ENCODE assay signal across 8 cellular contexts in the genomic region with DNA sequence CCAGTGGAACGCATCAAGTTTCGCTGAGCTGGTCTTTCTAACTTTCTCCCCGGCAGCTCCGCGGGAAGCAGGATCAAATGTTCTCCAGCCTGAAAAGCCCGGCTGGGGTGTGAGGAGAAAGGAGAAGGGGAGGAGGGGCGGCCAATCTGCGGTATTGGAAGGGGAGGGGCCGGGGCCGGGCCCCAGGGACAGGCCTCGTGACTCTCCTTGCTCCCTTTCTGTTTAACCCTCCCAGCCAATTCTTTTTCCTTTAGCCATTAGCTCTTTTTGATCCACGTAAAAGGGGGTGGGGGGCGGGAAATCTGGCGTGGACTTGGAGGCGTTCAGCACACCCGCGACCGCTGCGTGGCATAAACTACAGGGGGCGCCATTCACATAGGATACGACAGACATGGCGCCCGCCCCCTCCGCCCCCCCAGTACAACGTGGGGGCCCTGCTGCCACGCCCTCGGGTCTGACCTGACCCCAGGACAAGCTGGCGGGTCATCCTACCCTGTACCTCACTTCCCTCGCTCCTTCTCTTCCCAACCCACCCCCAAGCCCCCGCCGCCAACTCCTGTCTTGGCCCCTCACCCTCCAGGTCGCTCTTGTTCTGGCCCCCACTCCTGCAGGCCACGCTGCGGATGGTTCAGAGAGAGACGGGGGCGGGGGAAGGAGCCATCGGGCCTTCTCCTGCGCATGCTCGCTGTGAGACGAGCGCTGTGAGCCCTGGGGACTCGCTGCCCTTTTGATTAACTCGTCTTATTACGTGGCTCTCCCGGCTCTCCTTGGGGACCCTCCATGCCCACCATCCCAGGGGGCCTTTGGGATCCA. TPM values are rescaled to one million over a fixed set of nuclear protein-coding genes. Genes with fewer than 3 reads are reported as not detected.
DNase-seq lines count a peak whose midpoint lies in the region; ATAC-seq, FAIRE-seq and TF ChIP-seq lines count a peak whose summit lies in the region.

No MANE protein-coding gene starts in this region.

- CTCF ChIA-PET in WTC11 (lab: Charles Lee) = interaction anchor here (0.5 to 2.9 kb wide), 59 partner anchors 8 to 1155 kb away, joined by 3 to 22 read pairs (median 3); partner anchors contain the start of genes CCDC167 and ZFAND3

- WGBS in smooth muscle cell (ENCODE audit: low lambda C conversion rate) = 2% methylated on average over 40 of the region's 45 CpGs

- H4K20me1 ChIP-seq in smooth muscle cell (ENCODE audit: low read depth) = no peaks in the 10 kb centered on the region

- peaks cover 16% of the 10 kb centered on the region for H3K4me1 Mint-ChIP-seq in WTC11

- no peaks in the 10 kb centered on the region for H3K36me3 ChIP-seq in smooth muscle cell (ENCODE audit: low read depth)

- peak overlapping the region; percentile 42 to 51 for H3K4me3 ChIP-seq in cardiac fibroblast (replicated peaks in 1 of 2; ENCODE audit: low read depth in 2 of 2, low read length in 2 of 2)
- H3K4me3 ChIP-seq in smooth muscle cell = peak overlapping the region; percentile 50

- TF ChIP-seq CTCF in WTC11 (IDR thresholded peaks at IDR 0.05) (peak; percentile 76), cardiac fibroblast (IDR thresholded peaks at IDR 0.05; ENCODE audit: low read depth, low read length) (peak; percentile 79), smooth muscle cell (IDR thresholded peaks at IDR 0.05; ENCODE audit: borderline replicate concordance, insufficient read depth, poor library complexity, severe bottlenecking) (peak; percentile 78)

- POLR2A ChIA-PET in WTC11 (lab: Charles Lee) = interaction anchor here (0.6 to 0.9 kb wide), 2 partner anchors 59 to 217 kb away, joined by 3 to 6 read pairs; no protein-coding TSS in a partner anchor

- H3K4me3 Mint-ChIP-seq in WTC11 = peak overlapping the region; percentile 72

- no peaks in the 10 kb centered on the region for H3K36me3 Mint-ChIP-seq in WTC11

- no peaks in the 10 kb centered on the region for H3K27me3 ChIP-seq in smooth muscle cell (ENCODE audit: low read depth)

- peak overlapping the region; percentile 83 for H3K4me2 ChIP-seq in smooth muscle cell

- no peaks in the 10 kb centered on the region for H3K79me2 ChIP-seq in smooth muscle cell (ENCODE audit: low read depth)

- no peak for DNase-seq in GM18507 (ENCODE audit: extremely low spot score, insufficient read length, low read depth)
- peak; percentile 58 for DNase-seq in KBM-7
- peak; percentile 87 for DNase-seq in WTC11 (ENCODE audit: low spot score)
- peak; percentile 81 to 88 for DNase-seq in cardiac fibroblast (ENCODE audit: low read depth in 2 of 2)
- DNase-seq in inferior parietal cortex (ENCODE audit: extremely low spot score) = peak; percentile 70
- DNase-seq in smooth muscle cell (lab: John Stamatoyannopoulos, UW; ENCODE audit: unreplicated experiment) = peak; percentile 91

- ATAC-seq in WTC11 = peak; percentile 77
- no peak for ATAC-seq in GM18870 (IDR thresholded peaks at IDR 0.05; ENCODE audit: unreplicated experiment)
- no peak for ATAC-seq in HG03025 (IDR thresholded peaks at IDR 0.05; ENCODE audit: low FRiP score, unreplicated experiment)

- peak overlapping the region; percentile 22 for H3K27ac ChIP-seq in smooth muscle cell (ENCODE audit: low read depth)

- in situ Hi-C loops in KBM-7 (cut with MboI; ENCODE audit: low pct_unique_long_range_greater_than_20kb, low sequenced_read_pairs) = no loop called here

- FAIRE-seq in GM18507 (lab: Jason Lieb, UNC) = peak; percentile 71

- H3K27ac Mint-ChIP-seq in WTC11 = peak overlapping the region; percentile 97

- peak overlapping the region; percentile 5 for H3K9ac ChIP-seq in smooth muscle cell (ENCODE audit: low read depth)

- peaks cover 52% of the 10 kb centered on the region for H3K27me3 Mint-ChIP-seq in WTC11 (ENCODE audit: low read depth)

- no peaks in the 10 kb centered on the region for H3K9me3 ChIP-seq in smooth muscle cell (replicated peaks; ENCODE audit: low read depth)

- H2AFZ ChIP-seq in smooth muscle cell (ENCODE audit: low read depth) = peak overlapping the region; percentile 88

- H3K9me3 Mint-ChIP-seq in WTC11 = no peaks in the 10 kb centered on the region

- peaks cover 10% of the 10 kb centered on the region for H3K4me1 ChIP-seq in smooth muscle cell (ENCODE audit: low read depth)

- no peaks in the 10 kb centered on the region for H3F3A ChIP-seq in smooth muscle cell (ENCODE audit: low read depth)

TF ChIP-seq in WTC11, 78 proteins besides CTCF, POLR2A, EP300 and RAD21:
- 0 out of 2 replicates have a peak, but pooled peaks have one; percentile 58 for TF ChIP-seq HMGXB4 (CRISPR knock-in tag; IDR thresholded peaks at IDR 0.05)
- no peak for TF ChIP-seq HMGA2 (CRISPR knock-in tag; IDR thresholded peaks at IDR 0.05)
- TF ChIP-seq CREM (CRISPR knock-in tag; IDR thresholded peaks at IDR 0.05) = no peak; the same call in 1 of the 2 replicates
- TF ChIP-seq, protein P1, sequence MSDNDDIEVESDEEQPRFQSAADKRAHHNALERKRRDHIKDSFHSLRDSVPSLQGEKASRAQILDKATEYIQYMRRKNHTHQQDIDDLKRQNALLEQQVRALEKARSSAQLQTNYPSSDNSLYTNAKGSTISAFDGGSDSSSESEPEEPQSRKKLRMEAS (CRISPR knock-in tag; IDR thresholded peaks at IDR 0.05) = peak; percentile 20; the same call in 1 of the 2 replicates
- peak; percentile 62; the same call in 1 of the 2 replicates for TF ChIP-seq SP1 (CRISPR knock-in tag; conservative IDR thresholded peaks at IDR 0.05)

RNA-seq across cellular contexts. Expression of gene MDGA1, which starts 7.8 kb away (rescaled TPM):
- 1.3 to 2.6 TPM (median 1.3 TPM) in 3 replicates for total RNA-seq in WTC11 (2021)
- 5.7 and 12.5 TPM in 2 replicates for total RNA-seq in smooth muscle cell
- 1.5 and 2.4 TPM in 2 replicates for polyA plus RNA-seq in smooth muscle cell
